In the genomic region with DNA sequence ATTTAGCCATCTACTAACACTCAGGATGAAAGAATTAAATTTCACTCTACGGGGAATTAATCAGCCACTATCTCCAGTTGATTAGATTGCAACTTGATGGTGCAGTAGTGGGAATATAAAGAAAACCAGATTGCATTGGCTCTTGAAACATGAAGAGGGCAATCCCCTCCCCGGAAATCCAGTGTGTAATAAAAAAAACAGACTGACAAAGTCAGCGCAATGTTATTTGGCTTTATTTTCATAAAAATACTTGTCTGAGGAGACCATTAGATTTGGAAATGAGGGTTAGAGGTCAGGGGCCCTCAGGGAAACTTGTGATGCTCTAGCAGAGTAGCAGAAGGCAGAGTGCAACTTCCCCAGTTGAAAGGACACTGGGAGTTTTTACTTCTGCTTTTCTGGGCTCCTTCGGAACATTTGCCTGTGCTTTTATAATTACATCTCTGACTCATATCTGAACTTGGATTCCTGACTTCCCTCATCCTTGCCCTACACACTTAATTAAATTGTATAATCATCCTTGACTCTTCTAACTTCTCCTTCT, we compare ENCODE assay signal across 9 cellular contexts.
DNase-seq lines count a peak whose midpoint lies in the region; FAIRE-seq and TF ChIP-seq lines count a peak whose summit lies in the region.
"Had no signal": no experiment of that assay in that cellular context is flagged by ENCODE, and none has a peak within 500 bp of the region (broad histone marks: within the 10 kb centered on the region; RNA-seq: fewer than 3 reads in every experiment).

No MANE protein-coding gene starts in this region.

- no peak overlapping the region for H2BK15ac ChIP-seq in neuronal stem cell (ENCODE audit: low read length)

- H4K8ac ChIP-seq in neuronal stem cell (ENCODE audit: low read depth, low read length), result no peak overlapping the region

- H3F3A ChIP-seq in DOHH2 (ENCODE audit: control insufficient read depth, insufficient read depth), result no peaks in the 10 kb centered on the region

- no peaks in the 10 kb centered on the region for H3K36me3 ChIP-seq in DOHH2 (ENCODE audit: control insufficient read depth, low read length)
- no peaks in the 10 kb centered on the region for H3K36me3 ChIP-seq in neuronal stem cell (replicated peaks in 1 of 2; ENCODE audit: control insufficient read depth in 2 of 2, insufficient read depth in 2 of 2, low read length in 2 of 2)

- no peaks in the 10 kb centered on the region for H3K9me2 ChIP-seq in DOHH2 (replicated peaks; ENCODE audit: control insufficient read depth, low read length)

- H3K79me2 ChIP-seq in DOHH2 (ENCODE audit: control insufficient read depth, low read length), result no peaks in the 10 kb centered on the region

- no peaks in the 10 kb centered on the region for H3K36me3 Mint-ChIP-seq in activated CD4-positive, alpha-beta T cell treated with anti-CD3 and anti-CD28 coated beads, Interleukin-2, amount 10 ng/mL, durations not matched to agents 7 days and 5 days (ENCODE audit: low read depth)

- no peaks in the 10 kb centered on the region for H3K79me1 ChIP-seq in neuronal stem cell (ENCODE audit: low read depth, low read length)

- H3K23ac ChIP-seq in neuronal stem cell (ENCODE audit: low read depth, low read length, poor library complexity), result no peak overlapping the region

- H2BK5ac ChIP-seq in neuronal stem cell (ENCODE audit: low read length), result no peak overlapping the region

- H2BK120ac ChIP-seq in neuronal stem cell (ENCODE audit: low read depth, low read length), result no peak overlapping the region

- peak overlapping the region; percentile 59 for H2AFZ ChIP-seq in neuronal stem cell (ENCODE audit: low read length)

- no peak overlapping the region for H3K4ac ChIP-seq in neuronal stem cell (ENCODE audit: low read length)

- CTCF ChIA-PET in activated CD4-positive, alpha-beta T cell treated with anti-CD3 and anti-CD28 coated beads, Interleukin-2, amount 10 ng/mL, durations not matched to agents 7 days and 5 days (lab: Charles Lee), result no interaction called here

- no peak overlapping the region for H3K27ac ChIP-seq in DOHH2 (ENCODE audit: low read depth, low read length)
- no peak overlapping the region for H3K27ac ChIP-seq in neuronal stem cell (replicated peaks; ENCODE audit: low read length)

- H4K91ac ChIP-seq in neuronal stem cell (ENCODE audit: low read depth, low read length, poor library complexity), result no peak overlapping the region

- no peak overlapping the region for H2BK12ac ChIP-seq in neuronal stem cell (ENCODE audit: low read length)

- H3K4me1 Mint-ChIP-seq in activated CD4-positive, alpha-beta T cell treated with anti-CD3 and anti-CD28 coated beads, Interleukin-2, amount 10 ng/mL, durations not matched to agents 7 days and 5 days, result no peaks in the 10 kb centered on the region

- WGBS in neuronal stem cell (ENCODE audit: extremely low coverage in 2 of 2, insufficient read length in 2 of 2, insufficient replicate concordance in 1 of 2), 2 donors, result no CpG with 5 or more reads among the region's 4 CpGs

- peak overlapping the region; percentile 37 for H3K4me2 ChIP-seq in DOHH2 (ENCODE audit: low read length)
- H3K4me2 ChIP-seq in neuronal stem cell (ENCODE audit: insufficient read depth, low read length, poor library complexity, severe bottlenecking), result no peak overlapping the region

- no peak for TF ChIP-seq POLR2A in GM12891 (IDR thresholded peaks at IDR 0.05; ENCODE audit: low read depth, low read length)

- no peaks in the 10 kb centered on the region for H3K27me3 Mint-ChIP-seq in activated CD4-positive, alpha-beta T cell treated with anti-CD3 and anti-CD28 coated beads, Interleukin-2, amount 10 ng/mL, durations not matched to agents 7 days and 5 days

- no peaks in the 10 kb centered on the region for H3K9me3 Mint-ChIP-seq in activated CD4-positive, alpha-beta T cell treated with anti-CD3 and anti-CD28 coated beads, Interleukin-2, amount 10 ng/mL, durations not matched to agents 7 days and 5 days

- no peak overlapping the region for H3K4me3 Mint-ChIP-seq in activated CD4-positive, alpha-beta T cell treated with anti-CD3 and anti-CD28 coated beads, Interleukin-2, amount 10 ng/mL, durations not matched to agents 7 days and 5 days

- H3K18ac ChIP-seq in neuronal stem cell (ENCODE audit: low read length), result no peak overlapping the region

- peak; percentile 97 for DNase-seq in Kasumi-1 (lab: John Stamatoyannopoulos, UW)
- DNase-seq in neuronal stem cell (ENCODE audit: low spot score), result no peak
- DNase-seq in GM12891 (ENCODE audit: insufficient read length, low spot score), result no peak
- DNase-seq in activated T-cell treated with anti-CD3 and anti-CD28 coated beads, Interleukin-2, amount 50 U/mL, for 1 hour, result no peak
- no peak for DNase-seq in SK-N-DZ (ENCODE audit: low spot score)
- no peak for DNase-seq in activated CD4-positive, alpha-beta T cell treated with anti-CD3 and anti-CD28 coated beads, Interleukin-2, amount 10 ng/mL, durations not matched to agents 7 days and 5 days
- DNase-seq: NCI-H526 had no signal

- H3K9me3 ChIP-seq in DOHH2 (ENCODE audit: control insufficient read depth, insufficient read depth, low read length) (no peaks in the 10 kb centered on the region), neuronal stem cell (replicated peaks in 1 of 2; ENCODE audit: control insufficient read depth in 2 of 2, insufficient read depth in 1 of 2, low read depth in 1 of 2, low read length in 2 of 2) (peaks cover 0 to 5% of the 10 kb centered on the region in 2 donors)

- no peak overlapping the region for H3K27ac Mint-ChIP-seq in activated CD4-positive, alpha-beta T cell treated with anti-CD3 and anti-CD28 coated beads, Interleukin-2, amount 10 ng/mL, durations not matched to agents 7 days and 5 days

- TF ChIP-seq CTCF in DOHH2 (IDR thresholded peaks at IDR 0.05; ENCODE audit: low read depth, low read length, poor library complexity, severe bottlenecking), result no peak

- no peak overlapping the region for H3K9ac ChIP-seq in neuronal stem cell (ENCODE audit: low read depth, low read length, poor library complexity)

- peak; percentile 88 for FAIRE-seq in endometrium (lab: Jason Lieb, UNC)
- FAIRE-seq in GM12891 (lab: Jason Lieb, UNC), result no peak

- peaks cover 17% of the 10 kb centered on the region for H3K4me1 ChIP-seq in DOHH2 (ENCODE audit: control insufficient read depth, low read length)
- H3K4me1 ChIP-seq in neuronal stem cell (ENCODE audit: control insufficient read depth in 2 of 2, insufficient read depth in 1 of 2, low read depth in 1 of 2, low read length in 2 of 2), result peaks cover 5 to 20% of the 10 kb centered on the region in 2 donors

- no peaks in the 10 kb centered on the region for H4K20me1 ChIP-seq in DOHH2 (ENCODE audit: control insufficient read depth, insufficient read depth, low read depth, low read length)

- POLR2A ChIA-PET in activated CD4-positive, alpha-beta T cell treated with anti-CD3 and anti-CD28 coated beads, Interleukin-2, amount 10 ng/mL, durations not matched to agents 7 days and 5 days (lab: Charles Lee), result no interaction called here

- no peak overlapping the region for H2AK5ac ChIP-seq in neuronal stem cell (ENCODE audit: low read depth, low read length)

- H3K14ac ChIP-seq in neuronal stem cell (ENCODE audit: low read length), result no peak overlapping the region

- H3K27me3 ChIP-seq in DOHH2 (ENCODE audit: control insufficient read depth, low read length) (no peaks in the 10 kb centered on the region), neuronal stem cell (ENCODE audit: control insufficient read depth in 3 of 3, insufficient read depth in 3 of 3, low read depth in 1 of 3, low read length in 3 of 3) (no peaks in the 10 kb centered on the region)

- H3K4me3 ChIP-seq in DOHH2 (ENCODE audit: low read length) (peak overlapping the region; percentile 5; the same call in 1 of the 2 replicates), neuronal stem cell (ENCODE audit: low read length in 2 of 2) (peak overlapping the region in 1 of 2 donors; percentile 12)

TF ChIP-seq in GM12891, 5 proteins besides CTCF, POLR2A, EP300 and RAD21:
- TF ChIP-seq POLR2AphosphoS5 (IDR thresholded peaks at IDR 0.05; ENCODE audit: low read depth, low read length) (no peak), TAF1 (IDR thresholded peaks at IDR 0.05; ENCODE audit: low read depth, low read length) (no peak), SPI1 (IDR thresholded peaks at IDR 0.05; ENCODE audit: low read depth, low read length) (no peak), PAX5 (IDR thresholded peaks at IDR 0.05; ENCODE audit: insufficient read depth, low read length, severe bottlenecking) (no peak), POU2F2 (IDR thresholded peaks at IDR 0.05; ENCODE audit: low read depth, low read length) (no peak)
TF ChIP-seq in GM12891: peak in this region for 0.

Comparison
In these comparisons a context has a peak if more than half of its experiments do, and no peak if none do; other contexts are left out.
1. DNase-seq: peak in Kasumi-1 (2 of 2); none in neuronal stem cell (single experiment), GM12891 (single experiment), activated T-cell treated with anti-CD3 and anti-CD28 coated beads, Interleukin-2, amount 50 U/mL, for 1 hour (single experiment), SK-N-DZ (single experiment) and activated CD4-positive, alpha-beta T cell treated with anti-CD3 and anti-CD28 coated beads, Interleukin-2, amount 10 ng/mL, durations not matched to agents 7 days and 5 days (single experiment).